ENCODE assay signal across 13 cellular contexts in genomic region chr12:42119085-42119633, GRCh38. TPM values are rescaled to one million over a fixed set of nuclear protein-coding genes. Genes with fewer than 3 reads are reported as not detected.
DNase-seq lines count a peak whose midpoint lies in the region; ATAC-seq and TF ChIP-seq lines count a peak whose summit lies in the region.
"Had no signal": no experiment of that assay in that cellular context is flagged by ENCODE, and none has a peak within 500 bp of the region (broad histone marks: within the 10 kb centered on the region; RNA-seq: fewer than 3 reads in every experiment).

No MANE protein-coding gene starts in this region.

- H3K9me3 Mint-ChIP-seq in endothelial cell (ENCODE audit: unreplicated experiment): peaks cover 2% of the 10 kb centered on the region
- H3K9me3 Mint-ChIP-seq in H9: peaks cover 6% of the 10 kb centered on the region in 2 experiments

- H3K4me2 ChIP-seq in H9 (ENCODE audit: insufficient read depth, insufficient read length, low read length): no peak overlapping the region

- peaks cover 6% of the 10 kb centered on the region for H3K4me1 Mint-ChIP-seq in T-helper 17 cell
- H3K4me1 Mint-ChIP-seq in endothelial cell (ENCODE audit: unreplicated experiment): no peaks in the 10 kb centered on the region
- no peaks in the 10 kb centered on the region for H3K4me1 Mint-ChIP-seq in H9
- H3K4me1 Mint-ChIP-seq: brain had no signal

- H2AK5ac ChIP-seq in H9 (ENCODE audit: insufficient read length, low read length): no peak overlapping the region

- no peak overlapping the region for H3K9ac ChIP-seq in H9 (ENCODE audit: extremely low read depth, insufficient read length, low read length)

- H3K36me3 Mint-ChIP-seq in T-helper 17 cell (ENCODE audit: low read depth) (peaks cover 5% of the 10 kb centered on the region), endothelial cell (ENCODE audit: low read depth, unreplicated experiment) (peaks cover 19% of the 10 kb centered on the region), H9 (ENCODE audit: insufficient read depth in 1 of 3, low read depth in 3 of 3) (peaks cover 25 to 28% (median 27%) of the 10 kb centered on the region in 3 experiments)

- H3K79me2 ChIP-seq in H9 (ENCODE audit: insufficient read depth, low read length): no peaks in the 10 kb centered on the region; the same call in 1 of the 2 replicates

- no peak overlapping the region for H2BK20ac ChIP-seq in H9 (ENCODE audit: low read depth, low read length, poor library complexity, severe bottlenecking)

- ATAC-seq in T-helper 17 cell (no peak), HG02973 (IDR thresholded peaks at IDR 0.05; ENCODE audit: unreplicated experiment) (no peak)
- ATAC-seq: stimulated activated naive CD8-positive, alpha-beta T cell treated with anti-CD3 and anti-CD28 coated beads, Interleukin-15, amount 100 ng/mL, for 72 hours had no signal

- H4K20me1 ChIP-seq in H9 (ENCODE audit: control insufficient read depth, insufficient read depth, insufficient read length): no peaks in the 10 kb centered on the region

- no peaks in the 10 kb centered on the region for H3K23me2 ChIP-seq in H9 (ENCODE audit: insufficient read length, low read depth, low read length, poor library complexity, severe bottlenecking)

- H3K14ac ChIP-seq in H9 (ENCODE audit: insufficient read depth, low read length): no peak overlapping the region

- intact Hi-C loops in head of caudate nucleus (cut with DNase I): no loop called here

- no peak overlapping the region for H2BK12ac ChIP-seq in H9 (ENCODE audit: insufficient read length, low read depth, low read length)

- no peaks in the 10 kb centered on the region for H3K27me3 ChIP-seq in H9 (ENCODE audit: insufficient read depth, low read length)
- H3K27me3 ChIP-seq: ovary had no signal

- no peak overlapping the region for H3K27ac ChIP-seq in H9 (ENCODE audit: insufficient read length, low read depth, low read length)
- H3K27ac ChIP-seq: ovary had no signal

- no peaks in the 10 kb centered on the region for H3K27me3 Mint-ChIP-seq in T-helper 17 cell
- H3K27me3 Mint-ChIP-seq in endothelial cell (ENCODE audit: unreplicated experiment): peaks cover 1% of the 10 kb centered on the region
- no peaks in the 10 kb centered on the region for H3K27me3 Mint-ChIP-seq in H9 (ENCODE audit: low read depth)
- H3K27me3 Mint-ChIP-seq: brain; stimulated activated naive CD8-positive, alpha-beta T cell treated with anti-CD3 and anti-CD28 coated beads, Interleukin-15, amount 100 ng/mL, for 72 hours had no signal

- H3K4me3 ChIP-seq in GM12865 (ENCODE audit: low read depth, low read length) (no peak overlapping the region), fibroblast of pulmonary artery (replicated peaks; ENCODE audit: low read depth, low read length) (no peak overlapping the region)
- H3K4me3 ChIP-seq: ovary had no signal

- no peaks in the 10 kb centered on the region for H3K4me1 ChIP-seq in H9 (ENCODE audit: insufficient read depth, low read length)

- peaks cover 2% of the 10 kb centered on the region for H3K79me1 ChIP-seq in H9 (ENCODE audit: insufficient read depth, low read depth, low read length, poor library complexity, severe bottlenecking)

- no peak overlapping the region for H3K23ac ChIP-seq in H9 (ENCODE audit: insufficient read length, low read depth, low read length)

- H3K56ac ChIP-seq in H9 (ENCODE audit: insufficient read length, low read depth, low read length): no peak overlapping the region

- H2AFZ ChIP-seq in H9 (ENCODE audit: low read length): no peak overlapping the region

- H4K91ac ChIP-seq in H9 (ENCODE audit: insufficient read length, low read depth, low read length): no peak overlapping the region

- H3K9me3 ChIP-seq in T-helper 17 cell (ENCODE audit: control insufficient read depth, low read length, poor library complexity, severe bottlenecking) (no peaks in the 10 kb centered on the region), H9 (ENCODE audit: control insufficient read depth, low read depth, low read length) (no peaks in the 10 kb centered on the region)
- H3K9me3 ChIP-seq: ovary had no signal

- peak overlapping the region; percentile 30 for H3K27ac Mint-ChIP-seq in T-helper 17 cell
- H3K27ac Mint-ChIP-seq in endothelial cell (ENCODE audit: unreplicated experiment): no peak overlapping the region
- H3K27ac Mint-ChIP-seq in H9: no peak overlapping the region
- H3K27ac Mint-ChIP-seq: brain had no signal

- H3K18ac ChIP-seq in H9 (ENCODE audit: insufficient read length, low read depth, low read length): no peak overlapping the region

- no peak overlapping the region for H4K5ac ChIP-seq in H9 (ENCODE audit: insufficient read length, low read depth, low read length)

- H3K4ac ChIP-seq in H9 (ENCODE audit: low read depth, low read length): no peak overlapping the region

- DNase-seq in A172 (ENCODE audit: low spot score) (peak; percentile 29), GM12865 (ENCODE audit: low read depth) (peak; percentile 36), T-helper 17 cell (no peak), fibroblast of pulmonary artery (ENCODE audit: low read depth) (peak; percentile 73), endothelial cell (ENCODE audit: low spot score) (no peak), H9 (no peak), head of caudate nucleus (no peak)
- DNase-seq: C1 segment of cervical spinal cord; ovary; stimulated activated CD4-positive, alpha-beta T cell treated with anti-CD3 and anti-CD28 coated beads, Interleukin-2, amount 100 ng/mL, for 24 hours; stimulated activated naive CD8-positive, alpha-beta T cell treated with anti-CD3 and anti-CD28 coated beads, Interleukin-15, amount 100 ng/mL, for 72 hours had no signal

- no peak overlapping the region for H4K8ac ChIP-seq in H9 (replicated peaks; ENCODE audit: insufficient read length, low read depth, low read length)

- TF ChIP-seq CTCF in GM12865 (IDR thresholded peaks at IDR 0.05; ENCODE audit: insufficient read depth, low read depth, low read length, missing control alignments): no peak
- TF ChIP-seq CTCF in fibroblast of pulmonary artery (IDR thresholded peaks at IDR 0.05; ENCODE audit: low read length, missing control alignments): no peak
- TF ChIP-seq CTCF in endothelial cell (IDR thresholded peaks at IDR 0.05; ENCODE audit: unreplicated experiment): no peak
- no peak for TF ChIP-seq CTCF in H9 (conservative IDR thresholded peaks at IDR 0.05)

- H3T11ph ChIP-seq in H9 (ENCODE audit: low read length): no peak overlapping the region

- H2BK15ac ChIP-seq in H9 (ENCODE audit: low read depth, low read length): no peak overlapping the region

- no peak overlapping the region for H2BK5ac ChIP-seq in H9 (ENCODE audit: insufficient read length, low read length)

- no peak overlapping the region for H2BK120ac ChIP-seq in H9 (ENCODE audit: low read depth, low read length, poor library complexity, severe bottlenecking)

- WGBS in H9 (ENCODE audit: extremely low coverage, insufficient read length, low lambda C conversion rate): no CpG with 5 or more reads among the region's 2 CpGs

- no peak overlapping the region for H3K4me3 Mint-ChIP-seq in T-helper 17 cell
- H3K4me3 Mint-ChIP-seq in endothelial cell (ENCODE audit: unreplicated experiment): no peak overlapping the region
- no peak overlapping the region for H3K4me3 Mint-ChIP-seq in H9
- H3K4me3 Mint-ChIP-seq: brain; stimulated activated naive CD8-positive, alpha-beta T cell treated with anti-CD3 and anti-CD28 coated beads, Interleukin-15, amount 100 ng/mL, for 72 hours had no signal

RNA-seq across cellular contexts. Expression of gene GXYLT1, which starts 25.5 kb away (rescaled TPM):
- 19.4 and 20.7 TPM in 2 replicates for total RNA-seq in A172 (2014; rRNA removed; shearing (Covaris generic))
- total RNA-seq in T-helper 17 cell (1 to 10 TPM; 5.8 to 7.7 TPM), endothelial cell (ENCODE audit: unreplicated experiment) (28.9 TPM), H9 (2021) (13.9 and 14.5 TPM in 2 replicates)

Comparison
In these comparisons a context has a peak if more than half of its experiments do, and no peak if none do; other contexts are left out.
1. DNase-seq: peak in A172 (single experiment), GM12865 (single experiment) and fibroblast of pulmonary artery (single experiment); none in T-helper 17 cell (0 of 3), endothelial cell (single experiment), H9 (single experiment) and head of caudate nucleus (0 of 42).